In genomic region chr11:61923166-61924015, GRCh38 we compare ENCODE assay signal across 9 cellular contexts. TPM values are rescaled to one million over a fixed set of nuclear protein-coding genes. Genes with fewer than 3 reads are reported as not detected.
DNase-seq lines count a peak whose midpoint lies in the region; TF ChIP-seq lines count a peak whose summit lies in the region.
"Had no signal": no experiment of that assay in that cellular context is flagged by ENCODE, and none has a peak within 500 bp of the region (broad histone marks: within the 10 kb centered on the region; RNA-seq: fewer than 3 reads in every experiment).

No MANE protein-coding gene starts in this region.

- H3K27ac ChIP-seq in endodermal cell (ENCODE audit: low read depth, low read length) = no peak overlapping the region
- peak overlapping the region; percentile 84 for H3K27ac ChIP-seq in mesodermal cell (ENCODE audit: low read depth, low read length, severe bottlenecking)

- intact Hi-C loops in activated CD4-positive, alpha-beta T cell treated with anti-CD3 and anti-CD28 coated beads, Interleukin-2, amount 10 ng/mL, durations not matched to agents 24 days and 14 days (cut with micrococcal nuclease) = no loop called here

- peak; percentile 49 for DNase-seq in activated CD4-positive, alpha-beta T cell treated with anti-CD3 and anti-CD28 coated beads, Interleukin-2, amount 10 ng/mL, durations not matched to agents 24 days and 14 days
- DNase-seq in activated CD4-positive, alpha-beta T cell treated with anti-CD3 and anti-CD28 coated beads for 48 hours = no peak
- DNase-seq in endodermal cell (peak; percentile 81), ureter (ENCODE audit: low spot score) (peak; percentile 72), NCI-H524 treated with DMSO at 0.1 percent for 48 hours (lab: John Stamatoyannopoulos, UW) (no peak), NCI-H2081 (lab: John Stamatoyannopoulos, UW) (no peak)
- no peak for DNase-seq in NK-92 treated with Interleukin-12 subunit alpha and Interleukin-12 subunit beta, amount 100 ng/mL, for 24 hours (lab: John Stamatoyannopoulos, UW)
- DNase-seq: effector memory CD4-positive, alpha-beta T cell had no signal

- peaks cover 38% of the 10 kb centered on the region for H3K27me3 Mint-ChIP-seq in activated CD4-positive, alpha-beta T cell treated with anti-CD3 and anti-CD28 coated beads, Interleukin-2, amount 10 ng/mL, durations not matched to agents 24 days and 14 days
- H3K27me3 Mint-ChIP-seq in endodermal cell (ENCODE audit: insufficient read depth) = peaks cover 7% of the 10 kb centered on the region

- no peaks in the 10 kb centered on the region for H3K36me3 Mint-ChIP-seq in activated CD4-positive, alpha-beta T cell treated with anti-CD3 and anti-CD28 coated beads, Interleukin-2, amount 10 ng/mL, durations not matched to agents 24 days and 14 days (ENCODE audit: low read depth)
- no peaks in the 10 kb centered on the region for H3K36me3 Mint-ChIP-seq in endodermal cell (ENCODE audit: low read depth)

- H3K27me3 ChIP-seq in endodermal cell (ENCODE audit: control insufficient read depth, insufficient read depth, low read length, poor library complexity, severe bottlenecking) = peaks cover 2% of the 10 kb centered on the region

- 50 to 52% methylated on average over 7 to 17 of the region's 17 CpGs for WGBS in endodermal cell (ENCODE audit: insufficient coverage in 1 of 2, insufficient read length in 1 of 2), 2 experiments
- 40 to 52% methylated on average over 14 to 16 of the region's 17 CpGs for WGBS in mesodermal cell (ENCODE audit: insufficient coverage in 2 of 2), 2 experiments

- TF ChIP-seq CTCF in endodermal cell (conservative IDR thresholded peaks at IDR 0.05) = no peak

- H3K27ac Mint-ChIP-seq in activated CD4-positive, alpha-beta T cell treated with anti-CD3 and anti-CD28 coated beads, Interleukin-2, amount 10 ng/mL, durations not matched to agents 24 days and 14 days = no peak overlapping the region
- H3K27ac Mint-ChIP-seq in endodermal cell = peak overlapping the region; percentile 88

- H3K9me3 Mint-ChIP-seq in activated CD4-positive, alpha-beta T cell treated with anti-CD3 and anti-CD28 coated beads, Interleukin-2, amount 10 ng/mL, durations not matched to agents 24 days and 14 days = no peaks in the 10 kb centered on the region
- no peaks in the 10 kb centered on the region for H3K9me3 Mint-ChIP-seq in endodermal cell

- H3K4me3 Mint-ChIP-seq in activated CD4-positive, alpha-beta T cell treated with anti-CD3 and anti-CD28 coated beads, Interleukin-2, amount 10 ng/mL, durations not matched to agents 24 days and 14 days = no peak overlapping the region
- H3K4me3 Mint-ChIP-seq in endodermal cell = peak overlapping the region; percentile 15

- H3K4me1 ChIP-seq in endodermal cell (ENCODE audit: control insufficient read depth, insufficient read depth, low read length) (peaks cover 17% of the 10 kb centered on the region), mesodermal cell (ENCODE audit: control insufficient read depth, insufficient read depth, low read length, poor library complexity, severe bottlenecking) (peaks cover 16% of the 10 kb centered on the region)

- H3K36me3 ChIP-seq in endodermal cell (ENCODE audit: control insufficient read depth, insufficient read depth, low read length) = no peaks in the 10 kb centered on the region
- no peaks in the 10 kb centered on the region for H3K36me3 ChIP-seq in mesodermal cell (ENCODE audit: control insufficient read depth, insufficient read depth, low read length)

- H3K9me3 ChIP-seq in endodermal cell (ENCODE audit: control insufficient read depth, low read length) = no peaks in the 10 kb centered on the region
- H3K9me3 ChIP-seq in mesodermal cell (ENCODE audit: control insufficient read depth, low read length) = no peaks in the 10 kb centered on the region

- H3K4me1 Mint-ChIP-seq in activated CD4-positive, alpha-beta T cell treated with anti-CD3 and anti-CD28 coated beads, Interleukin-2, amount 10 ng/mL, durations not matched to agents 24 days and 14 days = no peaks in the 10 kb centered on the region
- peaks cover 48% of the 10 kb centered on the region for H3K4me1 Mint-ChIP-seq in endodermal cell

- H3K4me3 ChIP-seq in endodermal cell (ENCODE audit: low read length) (no peak overlapping the region), mesodermal cell (ENCODE audit: extremely low read depth, insufficient read depth, low read length, poor library complexity, severe bottlenecking) (no peak overlapping the region)

- H3K9ac ChIP-seq in endodermal cell (ENCODE audit: extremely low read depth, low read length, poor library complexity, severe bottlenecking) = peak overlapping the region; percentile 29

RNA-seq across cellular contexts. Expression of gene RAB3IL1, which starts 6.0 kb away (rescaled TPM):
- total RNA-seq in activated CD4-positive, alpha-beta T cell treated with anti-CD3 and anti-CD28 coated beads, Interleukin-2, amount 10 ng/mL, durations not matched to agents 24 days and 14 days = 0.12 and 0.26 TPM in 2 replicates
- total RNA-seq in endodermal cell = 10 to 100 TPM in 1 of 2 donors, 1 to 10 TPM in 1; 9.7 to 14.9 TPM
- 8.2 TPM for polyA plus RNA-seq in endodermal cell (2013, experiment 1 of 2)
- polyA plus RNA-seq in endodermal cell (2013, experiment 2 of 2) = 3.6 TPM
- polyA plus RNA-seq in mesodermal cell (2013, experiment 1 of 2) = 6.9 TPM
- polyA plus RNA-seq in mesodermal cell (2013, experiment 2 of 2) = 5.0 TPM
- 14.9 TPM for total RNA-seq in ureter

RNA-seq across cellular contexts. Expression of gene BEST1, which starts 26.8 kb away (rescaled TPM):
- total RNA-seq in activated CD4-positive, alpha-beta T cell treated with anti-CD3 and anti-CD28 coated beads, Interleukin-2, amount 10 ng/mL, durations not matched to agents 24 days and 14 days = 0.07 TPM in 1 of 2 replicates, not detected in the other
- total RNA-seq in endodermal cell = under 1 TPM; 0.26 to 0.40 TPM
- polyA plus RNA-seq in endodermal cell (2013, experiment 1 of 2) = 0.82 TPM
- 0.75 TPM for polyA plus RNA-seq in endodermal cell (2013, experiment 2 of 2)
- polyA plus RNA-seq in mesodermal cell (2013, experiment 1 of 2) = 0.55 TPM
- polyA plus RNA-seq in mesodermal cell (2013, experiment 2 of 2) = 0.35 TPM
- 9.4 TPM for total RNA-seq in ureter

RNA-seq across cellular contexts. Expression of gene FADS3, which starts 32.0 kb away (rescaled TPM):
- total RNA-seq in activated CD4-positive, alpha-beta T cell treated with anti-CD3 and anti-CD28 coated beads, Interleukin-2, amount 10 ng/mL, durations not matched to agents 24 days and 14 days = 13.5 and 15.6 TPM in 2 replicates
- total RNA-seq in endodermal cell (10 to 100 TPM; 24.8 to 28.4 TPM), ureter (31.1 TPM)
- 13.6 TPM for polyA plus RNA-seq in endodermal cell (2013, experiment 1 of 2)
- 15.8 TPM for polyA plus RNA-seq in endodermal cell (2013, experiment 2 of 2)
- 18.2 TPM for polyA plus RNA-seq in mesodermal cell (2013, experiment 1 of 2)
- polyA plus RNA-seq in mesodermal cell (2013, experiment 2 of 2) = 12.8 TPM

RNA-seq across cellular contexts. Expression of gene FTH1, which starts 44.0 kb away (rescaled TPM):
- total RNA-seq in activated CD4-positive, alpha-beta T cell treated with anti-CD3 and anti-CD28 coated beads, Interleukin-2, amount 10 ng/mL, durations not matched to agents 24 days and 14 days = 500 and 515 TPM in 2 replicates
- 1,000 to 10,000 TPM; 2,226 to 2,809 TPM for total RNA-seq in endodermal cell
- polyA plus RNA-seq in endodermal cell (2013, experiment 1 of 2) = 2,223 TPM
- 2,173 TPM for polyA plus RNA-seq in endodermal cell (2013, experiment 2 of 2)
- polyA plus RNA-seq in mesodermal cell (2013, experiment 1 of 2) = 1,624 TPM
- polyA plus RNA-seq in mesodermal cell (2013, experiment 2 of 2) = 1,415 TPM
- total RNA-seq in ureter = 2,368 TPM

Comparison
In these comparisons a context has a peak if more than half of its experiments do, and no peak if none do; other contexts are left out.
1. DNase-seq: peak in activated CD4-positive, alpha-beta T cell treated with anti-CD3 and anti-CD28 coated beads, Interleukin-2, amount 10 ng/mL, durations not matched to agents 24 days and 14 days (single experiment), endodermal cell (single experiment) and ureter (single experiment); none in activated CD4-positive, alpha-beta T cell treated with anti-CD3 and anti-CD28 coated beads for 48 hours (single experiment), NCI-H524 treated with DMSO at 0.1 percent for 48 hours (single experiment), NCI-H2081 (0 of 2) and NK-92 treated with Interleukin-12 subunit alpha and Interleukin-12 subunit beta, amount 100 ng/mL, for 24 hours (single experiment).